In genomic region chr12:25587346-25587745, GRCh38 we compare ENCODE assay signal across 10 cellular contexts. TPM values are rescaled to one million over a fixed set of nuclear protein-coding genes. Genes with fewer than 3 reads are reported as not detected.
"Had no signal": no experiment of that assay in that cellular context is flagged by ENCODE, and none has a peak within 500 bp of the region (broad histone marks: within the 10 kb centered on the region; RNA-seq: fewer than 3 reads in every experiment).

No MANE protein-coding gene starts in this region.

- ATAC-seq: HepG2 had no signal

- H3K4me1 Mint-ChIP-seq: H9 had no signal

- H3K4me3 Mint-ChIP-seq: H9, HFFc6, IgD-negative memory B cell had no signal

- DNase-seq: GM23248, GOT3, H9, HCEC 1CT, HFFc6, KBM-7 had no signal

- H3K9ac ChIP-seq: GM23248 had no signal

- H3K27ac ChIP-seq: GM23248, HL-60 had no signal

- H3K27ac Mint-ChIP-seq: H9, HFFc6, IgD-negative memory B cell had no signal

- H3K4me3 ChIP-seq: GM23248 had no signal

- H3K36me3 Mint-ChIP-seq: IgD-negative memory B cell had no signal

RNA-seq across cellular contexts. Expression of gene LMNTD1, which starts 34.3 kb away (rescaled TPM):
- total RNA-seq: H9, HepG2, HT1080 had no signal
- polyA plus RNA-seq: HepG2, IgD-negative memory B cell had no signal
